ENCODE assay signal across 1 cellular context in the genomic region with DNA sequence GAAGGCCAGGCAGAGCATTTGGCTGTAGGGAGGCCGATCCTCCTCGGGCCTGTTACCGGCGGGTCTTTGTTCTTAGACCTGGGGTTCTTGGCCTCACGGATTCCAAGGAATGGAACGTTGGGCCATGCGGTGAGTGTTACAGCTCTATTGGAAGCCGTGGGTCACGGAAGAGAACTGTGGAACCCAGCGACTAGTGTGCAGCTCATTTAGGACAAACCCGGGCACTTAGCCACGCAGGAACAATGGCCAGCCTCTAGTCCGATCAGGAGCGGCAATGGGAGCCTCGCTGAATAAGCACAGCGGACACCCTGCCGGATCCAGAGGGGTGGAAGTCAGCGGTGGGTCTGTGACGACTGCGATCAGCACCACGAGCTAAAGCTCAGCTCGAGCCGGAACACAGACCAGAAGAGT.
TF ChIP-seq lines count a peak whose summit lies in the region.

No MANE protein-coding gene starts in this region.

TF ChIP-seq in GM23338, 12 proteins besides CTCF, POLR2A, EP300 and RAD21 (continued from another document):
- TF ChIP-seq, protein P1, sequence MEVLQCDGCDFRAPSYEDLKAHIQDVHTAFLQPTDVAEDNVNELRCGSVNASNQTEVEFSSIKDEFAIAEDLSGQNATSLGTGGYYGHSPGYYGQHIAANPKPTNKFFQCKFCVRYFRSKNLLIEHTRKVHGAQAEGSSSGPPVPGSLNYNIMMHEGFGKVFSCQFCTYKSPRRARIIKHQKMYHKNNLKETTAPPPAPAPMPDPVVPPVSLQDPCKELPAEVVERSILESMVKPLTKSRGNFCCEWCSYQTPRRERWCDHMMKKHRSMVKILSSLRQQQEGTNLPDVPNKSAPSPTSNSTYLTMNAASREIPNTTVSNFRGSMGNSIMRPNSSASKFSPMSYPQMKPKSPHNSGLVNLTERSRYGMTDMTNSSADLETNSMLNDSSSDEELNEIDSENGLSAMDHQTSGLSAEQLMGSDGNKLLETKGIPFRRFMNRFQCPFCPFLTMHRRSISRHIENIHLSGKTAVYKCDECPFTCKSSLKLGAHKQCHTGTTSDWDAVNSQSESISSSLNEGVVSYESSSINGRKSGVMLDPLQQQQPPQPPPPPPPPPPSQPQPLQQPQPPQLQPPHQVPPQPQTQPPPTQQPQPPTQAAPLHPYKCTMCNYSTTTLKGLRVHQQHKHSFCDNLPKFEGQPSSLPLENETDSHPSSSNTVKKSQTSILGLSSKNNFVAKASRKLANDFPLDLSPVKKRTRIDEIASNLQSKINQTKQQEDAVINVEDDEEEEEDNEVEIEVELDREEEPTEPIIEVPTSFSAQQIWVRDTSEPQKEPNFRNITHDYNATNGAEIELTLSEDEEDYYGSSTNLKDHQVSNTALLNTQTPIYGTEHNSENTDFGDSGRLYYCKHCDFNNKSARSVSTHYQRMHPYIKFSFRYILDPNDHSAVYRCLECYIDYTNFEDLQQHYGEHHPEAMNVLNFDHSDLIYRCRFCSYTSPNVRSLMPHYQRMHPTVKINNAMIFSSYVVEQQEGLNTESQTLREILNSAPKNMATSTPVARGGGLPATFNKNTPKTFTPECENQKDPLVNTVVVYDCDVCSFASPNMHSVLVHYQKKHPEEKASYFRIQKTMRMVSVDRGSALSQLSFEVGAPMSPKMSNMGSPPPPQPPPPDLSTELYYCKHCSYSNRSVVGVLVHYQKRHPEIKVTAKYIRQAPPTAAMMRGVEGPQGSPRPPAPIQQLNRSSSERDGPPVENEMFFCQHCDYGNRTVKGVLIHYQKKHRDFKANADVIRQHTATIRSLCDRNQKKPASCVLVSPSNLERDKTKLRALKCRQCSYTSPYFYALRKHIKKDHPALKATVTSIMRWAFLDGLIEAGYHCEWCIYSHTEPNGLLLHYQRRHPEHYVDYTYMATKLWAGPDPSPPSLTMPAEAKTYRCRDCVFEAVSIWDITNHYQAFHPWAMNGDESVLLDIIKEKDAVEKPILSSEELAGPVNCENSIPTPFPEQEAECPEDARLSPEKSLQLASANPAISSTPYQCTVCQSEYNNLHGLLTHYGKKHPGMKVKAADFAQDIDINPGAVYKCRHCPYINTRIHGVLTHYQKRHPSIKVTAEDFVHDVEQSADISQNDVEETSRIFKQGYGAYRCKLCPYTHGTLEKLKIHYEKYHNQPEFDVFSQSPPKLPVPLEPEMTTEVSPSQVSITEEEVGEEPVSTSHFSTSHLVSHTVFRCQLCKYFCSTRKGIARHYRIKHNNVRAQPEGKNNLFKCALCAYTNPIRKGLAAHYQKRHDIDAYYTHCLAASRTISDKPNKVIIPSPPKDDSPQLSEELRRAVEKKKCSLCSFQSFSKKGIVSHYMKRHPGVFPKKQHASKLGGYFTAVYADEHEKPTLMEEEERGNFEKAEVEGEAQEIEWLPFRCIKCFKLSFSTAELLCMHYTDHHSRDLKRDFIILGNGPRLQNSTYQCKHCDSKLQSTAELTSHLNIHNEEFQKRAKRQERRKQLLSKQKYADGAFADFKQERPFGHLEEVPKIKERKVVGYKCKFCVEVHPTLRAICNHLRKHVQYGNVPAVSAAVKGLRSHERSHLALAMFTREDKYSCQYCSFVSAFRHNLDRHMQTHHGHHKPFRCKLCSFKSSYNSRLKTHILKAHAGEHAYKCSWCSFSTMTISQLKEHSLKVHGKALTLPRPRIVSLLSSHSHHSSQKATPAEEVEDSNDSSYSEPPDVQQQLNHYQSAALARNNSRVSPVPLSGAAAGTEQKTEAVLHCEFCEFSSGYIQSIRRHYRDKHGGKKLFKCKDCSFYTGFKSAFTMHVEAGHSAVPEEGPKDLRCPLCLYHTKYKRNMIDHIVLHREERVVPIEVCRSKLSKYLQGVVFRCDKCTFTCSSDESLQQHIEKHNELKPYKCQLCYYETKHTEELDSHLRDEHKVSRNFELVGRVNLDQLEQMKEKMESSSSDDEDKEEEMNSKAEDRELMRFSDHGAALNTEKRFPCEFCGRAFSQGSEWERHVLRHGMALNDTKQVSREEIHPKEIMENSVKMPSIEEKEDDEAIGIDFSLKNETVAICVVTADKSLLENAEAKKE (CRISPR knock-in tag; IDR thresholded peaks at IDR 0.05) = no peak
- TF ChIP-seq POLR2AphosphoS5 (IDR thresholded peaks at IDR 0.05; ENCODE audit: low read depth) = no peak
- no peak for TF ChIP-seq STAT1 (IDR thresholded peaks at IDR 0.05; ENCODE audit: unreplicated experiment)
- no peak for TF ChIP-seq ZNF114 (CRISPR knock-in tag; IDR thresholded peaks at IDR 0.05)
- TF ChIP-seq JUNB (IDR thresholded peaks at IDR 0.05; ENCODE audit: unreplicated experiment) = no peak
- TF ChIP-seq, protein P2, sequence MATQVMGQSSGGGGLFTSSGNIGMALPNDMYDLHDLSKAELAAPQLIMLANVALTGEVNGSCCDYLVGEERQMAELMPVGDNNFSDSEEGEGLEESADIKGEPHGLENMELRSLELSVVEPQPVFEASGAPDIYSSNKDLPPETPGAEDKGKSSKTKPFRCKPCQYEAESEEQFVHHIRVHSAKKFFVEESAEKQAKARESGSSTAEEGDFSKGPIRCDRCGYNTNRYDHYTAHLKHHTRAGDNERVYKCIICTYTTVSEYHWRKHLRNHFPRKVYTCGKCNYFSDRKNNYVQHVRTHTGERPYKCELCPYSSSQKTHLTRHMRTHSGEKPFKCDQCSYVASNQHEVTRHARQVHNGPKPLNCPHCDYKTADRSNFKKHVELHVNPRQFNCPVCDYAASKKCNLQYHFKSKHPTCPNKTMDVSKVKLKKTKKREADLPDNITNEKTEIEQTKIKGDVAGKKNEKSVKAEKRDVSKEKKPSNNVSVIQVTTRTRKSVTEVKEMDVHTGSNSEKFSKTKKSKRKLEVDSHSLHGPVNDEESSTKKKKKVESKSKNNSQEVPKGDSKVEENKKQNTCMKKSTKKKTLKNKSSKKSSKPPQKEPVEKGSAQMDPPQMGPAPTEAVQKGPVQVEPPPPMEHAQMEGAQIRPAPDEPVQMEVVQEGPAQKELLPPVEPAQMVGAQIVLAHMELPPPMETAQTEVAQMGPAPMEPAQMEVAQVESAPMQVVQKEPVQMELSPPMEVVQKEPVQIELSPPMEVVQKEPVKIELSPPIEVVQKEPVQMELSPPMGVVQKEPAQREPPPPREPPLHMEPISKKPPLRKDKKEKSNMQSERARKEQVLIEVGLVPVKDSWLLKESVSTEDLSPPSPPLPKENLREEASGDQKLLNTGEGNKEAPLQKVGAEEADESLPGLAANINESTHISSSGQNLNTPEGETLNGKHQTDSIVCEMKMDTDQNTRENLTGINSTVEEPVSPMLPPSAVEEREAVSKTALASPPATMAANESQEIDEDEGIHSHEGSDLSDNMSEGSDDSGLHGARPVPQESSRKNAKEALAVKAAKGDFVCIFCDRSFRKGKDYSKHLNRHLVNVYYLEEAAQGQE (IDR thresholded peaks at IDR 0.05; ENCODE audit: unreplicated experiment) = no peak
- TF ChIP-seq NANOG (IDR thresholded peaks at IDR 0.05; ENCODE audit: borderline replicate concordance) = no peak
- TF ChIP-seq, protein P3, sequence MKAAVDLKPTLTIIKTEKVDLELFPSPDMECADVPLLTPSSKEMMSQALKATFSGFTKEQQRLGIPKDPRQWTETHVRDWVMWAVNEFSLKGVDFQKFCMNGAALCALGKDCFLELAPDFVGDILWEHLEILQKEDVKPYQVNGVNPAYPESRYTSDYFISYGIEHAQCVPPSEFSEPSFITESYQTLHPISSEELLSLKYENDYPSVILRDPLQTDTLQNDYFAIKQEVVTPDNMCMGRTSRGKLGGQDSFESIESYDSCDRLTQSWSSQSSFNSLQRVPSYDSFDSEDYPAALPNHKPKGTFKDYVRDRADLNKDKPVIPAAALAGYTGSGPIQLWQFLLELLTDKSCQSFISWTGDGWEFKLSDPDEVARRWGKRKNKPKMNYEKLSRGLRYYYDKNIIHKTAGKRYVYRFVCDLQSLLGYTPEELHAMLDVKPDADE (IDR thresholded peaks at IDR 0.05) = no peak
- TF ChIP-seq EZH2 (IDR thresholded peaks at IDR 0.05; ENCODE audit: low read depth, unreplicated experiment) = no peak
- TF ChIP-seq CREB1 (CRISPR knock-in tag; IDR thresholded peaks at IDR 0.05; ENCODE audit: low read depth) = no peak
